Comparison of ENCODE assay signal across 24 cellular contexts in the genomic region with DNA sequence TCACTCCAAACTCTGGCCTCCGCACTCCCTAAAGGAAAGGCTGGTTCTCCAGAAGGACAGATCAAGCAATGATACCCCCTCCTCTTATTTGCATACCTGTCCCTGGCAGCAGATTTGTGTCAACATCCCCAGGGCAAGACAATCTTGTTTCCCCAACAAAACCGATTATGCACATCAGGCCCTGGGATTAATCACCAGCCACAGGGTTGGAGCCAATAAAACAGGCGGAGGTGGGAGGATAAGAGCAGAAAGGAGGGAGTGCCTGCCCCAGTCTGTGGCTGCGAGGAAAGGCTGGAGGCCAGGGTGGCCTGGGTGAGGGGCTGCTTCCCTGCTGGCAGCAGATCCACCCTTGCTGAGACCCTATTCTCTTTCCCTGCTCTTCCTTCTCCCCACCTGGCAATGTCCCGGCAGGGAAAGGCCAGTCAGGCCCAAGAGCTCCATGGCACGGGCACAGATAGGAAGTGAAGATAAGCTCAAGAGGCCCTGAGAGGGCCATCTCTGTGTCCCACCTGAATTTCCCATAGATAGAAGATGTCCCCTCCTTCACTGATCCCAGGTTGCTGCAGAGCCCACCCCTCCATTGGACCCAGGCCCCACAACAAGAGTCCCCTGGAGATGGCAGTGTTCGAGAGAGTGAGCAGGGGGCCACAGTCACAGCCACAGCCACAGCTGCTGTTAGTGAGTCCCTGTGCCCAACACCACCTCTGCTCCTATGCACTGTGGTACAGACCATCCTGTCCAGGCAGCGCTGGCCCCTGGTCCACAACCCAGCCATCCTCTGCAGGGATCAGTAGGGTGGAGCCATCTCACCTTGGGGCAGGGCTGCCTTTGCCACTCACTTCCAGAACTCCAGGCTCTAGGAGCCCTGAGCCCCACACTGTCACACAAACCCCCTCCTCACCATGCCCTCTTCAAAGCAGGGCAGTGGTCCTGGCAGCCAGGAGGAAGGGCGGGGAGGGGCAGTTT.
DNase-seq lines count a peak whose midpoint lies in the region; ATAC-seq, FAIRE-seq and TF ChIP-seq lines count a peak whose summit lies in the region.
"Had no signal": no experiment of that assay in that cellular context is flagged by ENCODE, and none has a peak within 500 bp of the region (broad histone marks: within the 10 kb centered on the region; RNA-seq: fewer than 3 reads in every experiment).

No MANE protein-coding gene starts in this region.

- no peak overlapping the region for H2BK15ac ChIP-seq in neuronal stem cell (ENCODE audit: low read length)

- no peak for ATAC-seq in left colon
- ATAC-seq in HG02763 (IDR thresholded peaks at IDR 0.05; ENCODE audit: unreplicated experiment) = no peak
- ATAC-seq: activated CD8-positive, alpha-beta memory T cell treated with anti-CD3 and anti-CD28 coated beads, Interleukin-2, amount 10 ng/mL, durations not matched to agents 7 days and 5 days; activated T-cell treated with anti-CD3 and anti-CD28 coated beads, Interleukin-2, amount 50 U/mL, for 72 hours; K562; sciatic nerve; stimulated activated naive CD8-positive, alpha-beta T cell treated with anti-CD3 and anti-CD28 coated beads, Interleukin-15, Interleukin-2, amounts not matched to agents 100 U/mL and 50 U/mL, for 24 hours; WTC11 had no signal

- peak; percentile 76 for FAIRE-seq in D721Med (lab: Jason Lieb, UNC)
- FAIRE-seq: GM19239, K562 had no signal

- no peak overlapping the region for H3K27ac ChIP-seq in neuronal stem cell (replicated peaks; ENCODE audit: low read length)
- H3K27ac ChIP-seq: brain microvascular endothelial cell had no signal

- H3K23ac ChIP-seq in neuronal stem cell (ENCODE audit: low read depth, low read length, poor library complexity) = peak overlapping the region; percentile 44

- H3K36me3 Mint-ChIP-seq in activated naive CD4-positive, alpha-beta T cell treated with anti-CD3 and anti-CD28 coated beads, Interleukin-2, amount 10 ng/mL, durations not matched to agents 7 days and 5 days = no peaks in the 10 kb centered on the region
- H3K36me3 Mint-ChIP-seq: activated CD8-positive, alpha-beta memory T cell treated with anti-CD3 and anti-CD28 coated beads, Interleukin-2, amount 10 ng/mL, durations not matched to agents 7 days and 5 days; CD4-positive, CD25-positive, alpha-beta regulatory T cell; immature natural killer cell; natural killer cell treated with Interleukin-12 subunit alpha and Interleukin-12 subunit beta and Interleukin-15 and Interleukin-18, amount 100 ng/mL, for 72 hours had no signal

- H3K9me3 ChIP-seq in neuronal stem cell (replicated peaks in 1 of 2; ENCODE audit: control insufficient read depth in 2 of 2, insufficient read depth in 1 of 2, low read depth in 1 of 2, low read length in 2 of 2) = no peaks in the 10 kb centered on the region

- peak overlapping the region; percentile 34 for H2AK5ac ChIP-seq in neuronal stem cell (ENCODE audit: low read depth, low read length)

- peak overlapping the region; percentile 59 for H3K18ac ChIP-seq in neuronal stem cell (ENCODE audit: low read length)

- peak overlapping the region; percentile 49 for H3K14ac ChIP-seq in neuronal stem cell (ENCODE audit: low read length)

- peak overlapping the region; percentile 62 for H4K91ac ChIP-seq in neuronal stem cell (ENCODE audit: low read depth, low read length, poor library complexity)

- peak overlapping the region; percentile 30 for H3K9ac ChIP-seq in neuronal stem cell (ENCODE audit: low read depth, low read length, poor library complexity)

- H3K27ac Mint-ChIP-seq in activated naive CD4-positive, alpha-beta T cell treated with anti-CD3 and anti-CD28 coated beads, Interleukin-2, amount 10 ng/mL, durations not matched to agents 7 days and 5 days = no peak overlapping the region
- H3K27ac Mint-ChIP-seq: activated CD8-positive, alpha-beta memory T cell treated with anti-CD3 and anti-CD28 coated beads, Interleukin-2, amount 10 ng/mL, durations not matched to agents 7 days and 5 days; activated T-cell treated with anti-CD3 and anti-CD28 coated beads, Interleukin-2, amount 50 U/mL, for 72 hours; CD4-positive, CD25-positive, alpha-beta regulatory T cell; immature natural killer cell; natural killer cell treated with Interleukin-12 subunit alpha and Interleukin-12 subunit beta and Interleukin-15 and Interleukin-18, amount 100 ng/mL, for 72 hours; WTC11 had no signal

- H3K4me1 ChIP-seq in neuronal stem cell (ENCODE audit: control insufficient read depth in 2 of 2, insufficient read depth in 1 of 2, low read depth in 1 of 2, low read length in 2 of 2) = peaks cover 0 to 13% of the 10 kb centered on the region in 2 donors

- H3K4me3 ChIP-seq in neuronal stem cell (ENCODE audit: low read length in 2 of 2) = peak overlapping the region in 1 of 2 donors; percentile 36
- H3K4me3 ChIP-seq: K562 had no signal

- no peaks in the 10 kb centered on the region for H3K27me3 ChIP-seq in neuronal stem cell (ENCODE audit: control insufficient read depth in 3 of 3, insufficient read depth in 3 of 3, low read depth in 1 of 3, low read length in 3 of 3)
- H3K27me3 ChIP-seq: brain microvascular endothelial cell had no signal

- peak overlapping the region; percentile 30 for H2BK12ac ChIP-seq in neuronal stem cell (ENCODE audit: low read length)

- H3K4me2 ChIP-seq in neuronal stem cell (ENCODE audit: insufficient read depth, low read length, poor library complexity, severe bottlenecking) = no peak overlapping the region

- peaks cover 25% of the 10 kb centered on the region for H3K79me1 ChIP-seq in neuronal stem cell (ENCODE audit: low read depth, low read length)

- H3K4me3 Mint-ChIP-seq in activated naive CD4-positive, alpha-beta T cell treated with anti-CD3 and anti-CD28 coated beads, Interleukin-2, amount 10 ng/mL, durations not matched to agents 7 days and 5 days = no peak overlapping the region
- H3K4me3 Mint-ChIP-seq: activated CD8-positive, alpha-beta memory T cell treated with anti-CD3 and anti-CD28 coated beads, Interleukin-2, amount 10 ng/mL, durations not matched to agents 7 days and 5 days; activated T-cell treated with anti-CD3 and anti-CD28 coated beads, Interleukin-2, amount 50 U/mL, for 72 hours; CD4-positive, CD25-positive, alpha-beta regulatory T cell; immature natural killer cell; natural killer cell treated with Interleukin-12 subunit alpha and Interleukin-12 subunit beta and Interleukin-15 and Interleukin-18, amount 100 ng/mL, for 72 hours; WTC11 had no signal

- no CpG with 5 or more reads among the region's 9 CpGs for WGBS in neuronal stem cell (ENCODE audit: extremely low coverage in 2 of 2, insufficient read length in 2 of 2, insufficient replicate concordance in 1 of 2), 2 donors

- no peak overlapping the region for H2BK120ac ChIP-seq in neuronal stem cell (ENCODE audit: low read depth, low read length)

- peaks cover 14 to 17% of the 10 kb centered on the region in 2 donors for H3K36me3 ChIP-seq in neuronal stem cell (replicated peaks in 1 of 2; ENCODE audit: control insufficient read depth in 2 of 2, insufficient read depth in 2 of 2, low read length in 2 of 2)
- H3K36me3 ChIP-seq: brain microvascular endothelial cell had no signal

- DNase-seq in D721Med (ENCODE audit: insufficient read length, low spot score) = peak; percentile 77
- peak; percentile 39 for DNase-seq in NCI-H2081 treated with DMSO at 0.1 percent for 48 hours (lab: John Stamatoyannopoulos, UW)
- DNase-seq in SK-N-DZ (ENCODE audit: low spot score) = peak; percentile 74
- no peak for DNase-seq in neuronal stem cell (ENCODE audit: low spot score)
- DNase-seq in left colon = no peak
- no peak for DNase-seq in activated naive CD4-positive, alpha-beta T cell treated with anti-CD3 and anti-CD28 coated beads, Interleukin-2, amount 10 ng/mL, durations not matched to agents 7 days and 5 days
- DNase-seq: activated CD4-positive, alpha-beta T cell treated with anti-CD3 and anti-CD28 coated beads, Interleukin-2, amount 50 U/mL, for 1 hour; activated CD8-positive, alpha-beta memory T cell treated with anti-CD3 and anti-CD28 coated beads, Interleukin-2, amount 10 ng/mL, durations not matched to agents 7 days and 5 days; activated naive CD4-positive, alpha-beta T cell treated with Interleukin-2 at 50 U/mL for 16 hours; activated T-cell treated with anti-CD3 and anti-CD28 coated beads, Interleukin-2, amount 50 U/mL, for 72 hours; brain microvascular endothelial cell; CD4-positive, CD25-positive, alpha-beta regulatory T cell; effector CD8-positive, alpha-beta T cell; foreskin fibroblast; immature natural killer cell; NCI-H187; NCI-H226; stimulated activated naive CD8-positive, alpha-beta T cell treated with anti-CD3 and anti-CD28 coated beads, Interleukin-15, Interleukin-2, amounts not matched to agents 100 U/mL and 50 U/mL, for 24 hours had no signal

- no peaks in the 10 kb centered on the region for H3K9me3 Mint-ChIP-seq in activated naive CD4-positive, alpha-beta T cell treated with anti-CD3 and anti-CD28 coated beads, Interleukin-2, amount 10 ng/mL, durations not matched to agents 7 days and 5 days
- H3K9me3 Mint-ChIP-seq: activated T-cell treated with anti-CD3 and anti-CD28 coated beads, Interleukin-2, amount 50 U/mL, for 72 hours; CD4-positive, CD25-positive, alpha-beta regulatory T cell; immature natural killer cell; natural killer cell treated with Interleukin-12 subunit alpha and Interleukin-12 subunit beta and Interleukin-15 and Interleukin-18, amount 100 ng/mL, for 72 hours had no signal

- no peak overlapping the region for H4K8ac ChIP-seq in neuronal stem cell (ENCODE audit: low read depth, low read length)

- CTCF ChIA-PET in activated naive CD4-positive, alpha-beta T cell treated with anti-CD3 and anti-CD28 coated beads, Interleukin-2, amount 10 ng/mL, durations not matched to agents 7 days and 5 days (lab: Charles Lee) = no interaction called here

- H2BK5ac ChIP-seq in neuronal stem cell (ENCODE audit: low read length) = peak overlapping the region; percentile 8

- H3K27me3 Mint-ChIP-seq in activated naive CD4-positive, alpha-beta T cell treated with anti-CD3 and anti-CD28 coated beads, Interleukin-2, amount 10 ng/mL, durations not matched to agents 7 days and 5 days = peaks cover 12% of the 10 kb centered on the region
- H3K27me3 Mint-ChIP-seq: CD4-positive, CD25-positive, alpha-beta regulatory T cell had no signal

- no peak overlapping the region for H3K4ac ChIP-seq in neuronal stem cell (ENCODE audit: low read length)

- no peaks in the 10 kb centered on the region for H3K4me1 Mint-ChIP-seq in activated naive CD4-positive, alpha-beta T cell treated with anti-CD3 and anti-CD28 coated beads, Interleukin-2, amount 10 ng/mL, durations not matched to agents 7 days and 5 days
- H3K4me1 Mint-ChIP-seq: activated CD8-positive, alpha-beta memory T cell treated with anti-CD3 and anti-CD28 coated beads, Interleukin-2, amount 10 ng/mL, durations not matched to agents 7 days and 5 days; CD4-positive, CD25-positive, alpha-beta regulatory T cell; immature natural killer cell had no signal

- intact Hi-C loops in left colon (cut with DNase I, micrococcal nuclease) = no loop called here

- no peak overlapping the region for H2AFZ ChIP-seq in neuronal stem cell (ENCODE audit: low read length)

- TF ChIP-seq CTCF in D721Med (IDR thresholded peaks at IDR 0.05; ENCODE audit: insufficient read depth, missing control alignments) = no peak

Comparison
In these comparisons a context has a peak if more than half of its experiments do, and no peak if none do; other contexts are left out.
1. DNase-seq: peak in D721Med (single experiment), NCI-H2081 treated with DMSO at 0.1 percent for 48 hours (single experiment) and SK-N-DZ (single experiment); none in neuronal stem cell (single experiment), left colon (0 of 2) and activated naive CD4-positive, alpha-beta T cell treated with anti-CD3 and anti-CD28 coated beads, Interleukin-2, amount 10 ng/mL, durations not matched to agents 7 days and 5 days (single experiment).